ENCODE assay signal across 11 cellular contexts in genomic region chr14:60758875-60759274, GRCh38. TPM values are rescaled to one million over a fixed set of nuclear protein-coding genes. Genes with fewer than 3 reads are reported as not detected.
DNase-seq lines count a peak whose midpoint lies in the region; ATAC-seq, FAIRE-seq and TF ChIP-seq lines count a peak whose summit lies in the region.
"Had no signal": no experiment of that assay in that cellular context is flagged by ENCODE, and none has a peak within 500 bp of the region (broad histone marks: within the 10 kb centered on the region; RNA-seq: fewer than 3 reads in every experiment).

No MANE protein-coding gene starts in this region.

- no peak overlapping the region for H3K27ac Mint-ChIP-seq in CD4-positive, alpha-beta memory T cell
- H3K27ac Mint-ChIP-seq: activated naive CD4-positive, alpha-beta T cell treated with anti-CD3 and anti-CD28 coated beads, Interleukin-2, amount 50 U/mL, for 24 hours had no signal

- peak overlapping the region in 2 of 8 donors; percentile 45 to 49 for H3K4me3 Mint-ChIP-seq in CD4-positive, alpha-beta memory T cell
- H3K4me3 Mint-ChIP-seq: activated naive CD4-positive, alpha-beta T cell treated with anti-CD3 and anti-CD28 coated beads, Interleukin-2, amount 50 U/mL, for 24 hours had no signal

- H3K9ac ChIP-seq in keratinocyte (ENCODE audit: control insufficient read depth, extremely low read depth, insufficient read depth, low read length), result no peak overlapping the region

- FAIRE-seq in keratinocyte (lab: Jason Lieb, UNC), result no peak

- no peaks in the 10 kb centered on the region for H3K9me1 ChIP-seq in keratinocyte (ENCODE audit: control insufficient read depth, extremely low read depth, insufficient read depth, low read length)

- ATAC-seq in GM19043 (IDR thresholded peaks at IDR 0.05; ENCODE audit: low read depth, unreplicated experiment) (peak; percentile 40), HG02678 (IDR thresholded peaks at IDR 0.05; ENCODE audit: unreplicated experiment) (peak; percentile 51)
- ATAC-seq: stimulated activated naive B cell treated with anti-CD40 and anti-IgM and Interleukin-4, amounts not matched to agents 10 μg/mL and 1 μg/mL and 100 μg/mL, for 72 hours had no signal

- CTCF ChIA-PET in CD4-positive, alpha-beta memory T cell (lab: Charles Lee; ENCODE audit: partially characterized antibody), result no interaction called here

- peak overlapping the region; percentile 1 for H3K4me2 ChIP-seq in keratinocyte (ENCODE audit: control insufficient read depth, extremely low read depth, insufficient read depth, low read depth, low read length)

- no peaks in the 10 kb centered on the region for H3K27me3 Mint-ChIP-seq in CD4-positive, alpha-beta memory T cell
- H3K27me3 Mint-ChIP-seq: activated naive CD4-positive, alpha-beta T cell treated with anti-CD3 and anti-CD28 coated beads, Interleukin-2, amount 50 U/mL, for 24 hours; stimulated activated naive B cell treated with anti-CD40 and anti-IgM and Interleukin-4, amounts not matched to agents 10 μg/mL and 1 μg/mL and 100 μg/mL, for 72 hours had no signal

- no peaks in the 10 kb centered on the region for H4K20me1 ChIP-seq in keratinocyte (ENCODE audit: control insufficient read depth, extremely low read depth, insufficient read depth, low read length)

- intact Hi-C loops in CD4-positive, alpha-beta memory T cell (cut with micrococcal nuclease), result no loop called here

- in situ Hi-C loops in GM13976 (cut with MboI; ENCODE audit: low sequenced_read_pairs, unreplicated experiment), result no loop called here

- POLR2A ChIA-PET in CD4-positive, alpha-beta memory T cell (lab: Charles Lee; ENCODE audit: partially characterized antibody), result no interaction called here

- H3K27me3 ChIP-seq in keratinocyte (ENCODE audit: control insufficient read depth, extremely low read depth, insufficient read depth, low read length), result no peaks in the 10 kb centered on the region
- no peaks in the 10 kb centered on the region for H3K27me3 ChIP-seq in CD4-positive, alpha-beta memory T cell (ENCODE audit: insufficient read depth, low read length)

- H3K9me3 ChIP-seq in keratinocyte (ENCODE audit: control insufficient read depth, low read depth, low read length), result no peaks in the 10 kb centered on the region
- no peaks in the 10 kb centered on the region for H3K9me3 ChIP-seq in CD4-positive, alpha-beta memory T cell (ENCODE audit: control insufficient read depth in 1 of 2, low read length in 2 of 2)

- peaks cover 55% of the 10 kb centered on the region for H3K4me1 ChIP-seq in keratinocyte (ENCODE audit: control insufficient read depth, extremely low read depth, insufficient read depth, low read length)
- H3K4me1 ChIP-seq in CD4-positive, alpha-beta memory T cell (ENCODE audit: insufficient read depth, low read length), result peaks cover 23% of the 10 kb centered on the region

- H2AFZ ChIP-seq in keratinocyte (ENCODE audit: control insufficient read depth, low read length), result no peak overlapping the region

- peak overlapping the region; percentile 31 for H3K27ac ChIP-seq in keratinocyte (ENCODE audit: control insufficient read depth, insufficient read depth, low read length)
- H3K27ac ChIP-seq in CD4-positive, alpha-beta memory T cell (ENCODE audit: low read depth, low read length), result no peak overlapping the region

- peaks cover 16 to 26% (median 20%) of the 10 kb centered on the region in 4 donors for H3K4me1 Mint-ChIP-seq in CD4-positive, alpha-beta memory T cell

- dilution Hi-C loops in keratinocyte (cut with MboI; ENCODE audit: extremely low pct_ligation_motif_present, low sequenced_read_pairs), result no loop called here

- no peaks in the 10 kb centered on the region for H3K9me3 Mint-ChIP-seq in CD4-positive, alpha-beta memory T cell
- H3K9me3 Mint-ChIP-seq: activated naive CD4-positive, alpha-beta T cell treated with anti-CD3 and anti-CD28 coated beads, Interleukin-2, amount 50 U/mL, for 24 hours had no signal

- H3K4me3 ChIP-seq in keratinocyte (ENCODE audit: control insufficient read depth in 2 of 3, extremely low read depth in 1 of 3, insufficient read depth in 2 of 3, low read depth in 1 of 3, low read length in 3 of 3), result no peak overlapping the region
- no peak overlapping the region for H3K4me3 ChIP-seq in CD4-positive, alpha-beta memory T cell (ENCODE audit: low read length in 2 of 2)

- H3K36me3 Mint-ChIP-seq in CD4-positive, alpha-beta memory T cell, result peaks cover 2 to 6% of the 10 kb centered on the region in 2 donors
- H3K36me3 Mint-ChIP-seq: activated naive CD4-positive, alpha-beta T cell treated with anti-CD3 and anti-CD28 coated beads, Interleukin-2, amount 50 U/mL, for 24 hours had no signal

- H3K79me2 ChIP-seq in keratinocyte (ENCODE audit: control insufficient read depth, insufficient read depth, low read length), result peaks cover 53% of the 10 kb centered on the region

- TF ChIP-seq CTCF in keratinocyte (optimal IDR thresholded peaks at IDR 0.05 in 1 of 3, IDR thresholded peaks at IDR 0.05 in 1 of 3, conservative IDR thresholded peaks at IDR 0.05 in 1 of 3; ENCODE audit: extremely low read depth in 1 of 3, insufficient read depth in 2 of 3, low read length in 3 of 3) (no peak), GM13976 (IDR thresholded peaks at IDR 0.05; ENCODE audit: borderline replicate concordance, control extremely low read depth, extremely low read depth, insufficient read depth, missing control alignments) (no peak)

- peak; percentile 55 for DNase-seq in NCI-H2171 treated with DMSO at 0.1 percent for 48 hours (lab: John Stamatoyannopoulos, UW)
- no peak for DNase-seq in keratinocyte (ENCODE audit: low read depth, low spot score)
- no peak for DNase-seq in CD4-positive, alpha-beta memory T cell
- no peak for DNase-seq in nucleus accumbens (lab: John Stamatoyannopoulos, UW)
- no peak for DNase-seq in GM13976 (ENCODE audit: low spot score)
- DNase-seq: activated CD4-positive, CD25-positive, alpha-beta regulatory T cell; NCI-H1436 treated with DMSO at 0.1 percent for 48 hours; stimulated activated naive B cell treated with anti-CD40 and anti-IgM and Interleukin-4, amounts not matched to agents 10 μg/mL and 1 μg/mL and 100 μg/mL, for 72 hours had no signal

- H3K36me3 ChIP-seq in keratinocyte (ENCODE audit: control insufficient read depth in 2 of 2, extremely low read depth in 1 of 2, insufficient read depth in 2 of 2, low read length in 2 of 2), result peaks cover 0 to 2% of the 10 kb centered on the region in 2 experiments
- H3K36me3 ChIP-seq in CD4-positive, alpha-beta memory T cell (ENCODE audit: insufficient read depth, low read length), result no peaks in the 10 kb centered on the region

RNA-seq across cellular contexts. Expression of gene MNAT1, which starts 24.3 kb away (rescaled TPM):
- polyA plus RNA-seq in keratinocyte, result 52.1 to 79.5 TPM (median 63.9 TPM) in 3 replicates
- polyA plus RNA-seq in keratinocyte (2011; ENCODE audit: low read depth), result 123 TPM
- 56.5 and 109 TPM in 2 replicates for polyA plus RNA-seq in keratinocyte (2011; cell fraction: cytosol; rRNA removed)
- polyA plus RNA-seq in keratinocyte (2011; cell fraction: nucleus; rRNA removed), result 52.4 and 61.8 TPM in 2 replicates
- 39.6 and 52.1 TPM in 2 replicates for polyA plus RNA-seq in keratinocyte (2012; ENCODE audit: low replicate concordance)
- polyA minus RNA-seq in keratinocyte, result 18.1 to 50.0 TPM (median 23.2 TPM) in 3 replicates
- 41.1 TPM for polyA minus RNA-seq in keratinocyte (2011; cell fraction: cytosol; rRNA and poly(A)+ RNA removed)
- 28.0 and 57.9 TPM in 2 replicates for polyA minus RNA-seq in keratinocyte (2011; cell fraction: nucleus; rRNA and poly(A)+ RNA removed)
- total RNA-seq in CD4-positive, alpha-beta memory T cell, result 10 to 100 TPM; 12.6 to 13.0 TPM
- polyA plus RNA-seq in CD4-positive, alpha-beta memory T cell, result 10 to 100 TPM; 18.9 to 28.7 TPM

RNA-seq across cellular contexts. Expression of gene SIX4, which starts 34.7 kb away (rescaled TPM):
- 2.5 to 4.5 TPM (median 4.0 TPM) in 3 replicates for polyA plus RNA-seq in keratinocyte
- polyA plus RNA-seq in keratinocyte (2011; ENCODE audit: low read depth), result 0.80 TPM
- 1.6 and 2.5 TPM in 2 replicates for polyA plus RNA-seq in keratinocyte (2011; cell fraction: cytosol; rRNA removed)
- 3.3 and 3.4 TPM in 2 replicates for polyA plus RNA-seq in keratinocyte (2011; cell fraction: nucleus; rRNA removed)
- polyA plus RNA-seq in keratinocyte (2012; ENCODE audit: low replicate concordance), result 1.1 and 3.0 TPM in 2 replicates
- 4.7 to 8.3 TPM (median 5.8 TPM) in 3 replicates for polyA minus RNA-seq in keratinocyte
- polyA minus RNA-seq in keratinocyte (2011; cell fraction: cytosol; rRNA and poly(A)+ RNA removed), result 3.8 TPM
- 2.5 and 4.2 TPM in 2 replicates for polyA minus RNA-seq in keratinocyte (2011; cell fraction: nucleus; rRNA and poly(A)+ RNA removed)
- total RNA-seq in CD4-positive, alpha-beta memory T cell, result not detected
- polyA plus RNA-seq in CD4-positive, alpha-beta memory T cell, result not detected
